Comparison of ENCODE assay signal across 1 cellular context in the genomic region with DNA sequence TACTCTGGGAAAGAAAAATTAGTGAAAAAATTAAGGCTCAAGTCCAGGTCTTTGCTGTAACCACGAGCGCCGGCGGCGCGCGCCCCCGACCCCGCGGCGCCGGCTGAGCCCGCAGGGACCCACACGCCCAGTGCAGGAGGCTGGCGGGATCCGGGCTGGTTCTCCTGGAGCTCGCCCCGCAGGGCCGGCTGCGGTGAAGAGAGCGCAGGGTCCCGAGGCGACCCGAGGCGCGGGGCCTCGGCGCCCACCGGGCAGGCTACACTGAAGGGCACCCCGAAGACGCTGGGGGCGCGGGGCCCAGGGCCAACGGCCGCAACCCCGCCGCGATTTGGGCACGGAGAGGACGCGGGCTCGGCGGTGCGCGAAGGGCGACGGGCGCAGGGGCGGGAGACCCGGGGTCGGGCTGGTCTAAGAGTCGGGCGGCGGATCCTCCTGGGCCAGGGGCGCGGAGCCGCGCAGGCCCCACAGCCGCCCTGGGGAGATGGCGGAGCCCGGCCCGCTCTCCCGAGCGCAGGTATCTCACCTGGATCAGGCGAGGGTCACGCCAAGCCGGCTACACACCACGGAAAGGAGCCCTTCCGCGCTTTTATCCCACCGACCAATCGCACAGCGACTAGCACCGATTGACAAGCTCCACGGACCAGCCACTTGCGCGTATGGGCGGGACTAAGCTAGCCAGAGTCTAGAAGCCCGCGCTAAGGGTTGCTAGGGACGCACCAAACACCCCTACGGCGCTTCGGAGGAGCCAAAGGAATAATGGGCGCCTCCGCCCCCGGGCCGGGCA.
TF ChIP-seq lines count a peak whose summit lies in the region.

PASK (minus strand) TSS at position 582 of the 784 bp plus-strand sequence. CDS start 6,440 bp downstream, outside the sequence.

TF ChIP-seq in H1, 55 proteins besides CTCF, POLR2A, EP300 and RAD21:
- TF ChIP-seq RXRA (IDR thresholded peaks at IDR 0.05; ENCODE audit: insufficient read depth, low read depth, low read length): no peak
- no peak for TF ChIP-seq FOSL1 (IDR thresholded peaks at IDR 0.05; ENCODE audit: insufficient read depth, low read depth, low read length)
- peak; percentile 64 for TF ChIP-seq SAP30 (IDR thresholded peaks at IDR 0.05; ENCODE audit: insufficient read depth, insufficient replicate concordance, low read length)
- no peak for TF ChIP-seq KDM1A (IDR thresholded peaks at IDR 0.05; ENCODE audit: borderline replicate concordance, low read length)
- TF ChIP-seq SUZ12 (IDR thresholded peaks at IDR 0.05; ENCODE audit: low read length): no peak
- no peak for TF ChIP-seq MAFK (IDR thresholded peaks at IDR 0.05; ENCODE audit: low read depth, low read length)
- TF ChIP-seq TEAD4 (IDR thresholded peaks at IDR 0.05; ENCODE audit: low read depth, low read length): no peak
- no peak for TF ChIP-seq NANOG (IDR thresholded peaks at IDR 0.05; ENCODE audit: insufficient read depth, low read depth, low read length, poor library complexity, severe bottlenecking)
- TF ChIP-seq EGR1 (IDR thresholded peaks at IDR 0.05; ENCODE audit: borderline replicate concordance, low read depth, low read length): no peak
- TF ChIP-seq, protein P1, sequence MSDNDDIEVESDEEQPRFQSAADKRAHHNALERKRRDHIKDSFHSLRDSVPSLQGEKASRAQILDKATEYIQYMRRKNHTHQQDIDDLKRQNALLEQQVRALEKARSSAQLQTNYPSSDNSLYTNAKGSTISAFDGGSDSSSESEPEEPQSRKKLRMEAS (IDR thresholded peaks at IDR 0.05): no peak
- no peak for TF ChIP-seq CBX5 (IDR thresholded peaks at IDR 0.05; ENCODE audit: low read depth, low read length)
- no peak for TF ChIP-seq JUN (IDR thresholded peaks at IDR 0.05; ENCODE audit: low read depth, low read length)
- TF ChIP-seq GTF2F1 (IDR thresholded peaks at IDR 0.05; ENCODE audit: borderline replicate concordance, low read depth, low read length): no peak
- TF ChIP-seq CEBPB (IDR thresholded peaks at IDR 0.05; ENCODE audit: low read depth, low read length): no peak
- no peak for TF ChIP-seq NRF1 (IDR thresholded peaks at IDR 0.05; ENCODE audit: low read depth, low read length)
- TF ChIP-seq SIRT6 (IDR thresholded peaks at IDR 0.05; ENCODE audit: low read length): no peak
- TF ChIP-seq HDAC6 (IDR thresholded peaks at IDR 0.05; ENCODE audit: low read depth, low read length): no peak
- TF ChIP-seq CHD7 (IDR thresholded peaks at IDR 0.05; ENCODE audit: insufficient replicate concordance, low read length): no peak
- no peak for TF ChIP-seq CHD1 (IDR thresholded peaks at IDR 0.05; ENCODE audit: low read depth, low read length)
- peak; percentile 31; the same call in 1 of the 2 replicates for TF ChIP-seq TBP (IDR thresholded peaks at IDR 0.05; ENCODE audit: low read depth, low read length)
- TF ChIP-seq E2F6 (IDR thresholded peaks at IDR 0.05): peak; percentile 67
- no peak for TF ChIP-seq RNF2 (IDR thresholded peaks at IDR 0.05; ENCODE audit: borderline replicate concordance, low read depth, low read length, missing control alignments, poor library complexity, severe bottlenecking)
- no peak for TF ChIP-seq BCL11A (IDR thresholded peaks at IDR 0.05; ENCODE audit: low read depth in 2 of 2, low read length in 2 of 2)
- no peak for TF ChIP-seq POU5F1 (IDR thresholded peaks at IDR 0.05; ENCODE audit: low read depth, low read length)
- no peak for TF ChIP-seq CBX8 (IDR thresholded peaks at IDR 0.05; ENCODE audit: borderline replicate concordance, low read depth, low read length)
- TF ChIP-seq CREB1 (IDR thresholded peaks at IDR 0.05): no peak
- no peak for TF ChIP-seq ZNF274 (IDR thresholded peaks at IDR 0.05; ENCODE audit: borderline replicate concordance, extremely low read depth, low read length)
- no peak for TF ChIP-seq TCF12 (IDR thresholded peaks at IDR 0.05; ENCODE audit: low read depth, low read length)
- TF ChIP-seq TAF1 (IDR thresholded peaks at IDR 0.05; ENCODE audit: low read depth, low read length): peak; percentile 69
- TF ChIP-seq HDAC2 (IDR thresholded peaks at IDR 0.05; ENCODE audit: borderline replicate concordance in 1 of 2, low read depth in 2 of 2, low read length in 2 of 2): no peak
- TF ChIP-seq SIN3A (conservative IDR thresholded peaks at IDR 0.05 in 1 of 2, IDR thresholded peaks at IDR 0.05 in 1 of 2; ENCODE audit: low read depth in 1 of 2, low read length in 2 of 2): peak; percentile 84; a peak in 3 of 4 replicates
- no peak for TF ChIP-seq RFX5 (IDR thresholded peaks at IDR 0.05; ENCODE audit: borderline replicate concordance, low read depth, low read length)
- 0 out of 2 replicates have a peak, but pooled peaks have one; percentile 29 for TF ChIP-seq POLR2AphosphoS5 (IDR thresholded peaks at IDR 0.05; ENCODE audit: low read depth, low read length)
- TF ChIP-seq CTBP2 (IDR thresholded peaks at IDR 0.05; ENCODE audit: borderline replicate concordance, insufficient read depth, insufficient read length, low read length): no peak
- peak; percentile 44 for TF ChIP-seq ASH2L (IDR thresholded peaks at IDR 0.05; ENCODE audit: low read length)
- no peak for TF ChIP-seq BACH1 (IDR thresholded peaks at IDR 0.05; ENCODE audit: low read length)
- TF ChIP-seq SP4 (IDR thresholded peaks at IDR 0.05; ENCODE audit: low read length): no peak
- TF ChIP-seq GABPA (IDR thresholded peaks at IDR 0.05; ENCODE audit: borderline replicate concordance, insufficient read depth, low read length): peak; percentile 31
- TF ChIP-seq YY1 (IDR thresholded peaks at IDR 0.05; ENCODE audit: low read depth, low read length): peak; percentile 48; the same call in 1 of the 2 replicates
- TF ChIP-seq RBBP5 (IDR thresholded peaks at IDR 0.05; ENCODE audit: borderline replicate concordance, low read depth, low read length): peak; percentile 30; the same call in 1 of the 2 replicates
- TF ChIP-seq, protein P2, sequence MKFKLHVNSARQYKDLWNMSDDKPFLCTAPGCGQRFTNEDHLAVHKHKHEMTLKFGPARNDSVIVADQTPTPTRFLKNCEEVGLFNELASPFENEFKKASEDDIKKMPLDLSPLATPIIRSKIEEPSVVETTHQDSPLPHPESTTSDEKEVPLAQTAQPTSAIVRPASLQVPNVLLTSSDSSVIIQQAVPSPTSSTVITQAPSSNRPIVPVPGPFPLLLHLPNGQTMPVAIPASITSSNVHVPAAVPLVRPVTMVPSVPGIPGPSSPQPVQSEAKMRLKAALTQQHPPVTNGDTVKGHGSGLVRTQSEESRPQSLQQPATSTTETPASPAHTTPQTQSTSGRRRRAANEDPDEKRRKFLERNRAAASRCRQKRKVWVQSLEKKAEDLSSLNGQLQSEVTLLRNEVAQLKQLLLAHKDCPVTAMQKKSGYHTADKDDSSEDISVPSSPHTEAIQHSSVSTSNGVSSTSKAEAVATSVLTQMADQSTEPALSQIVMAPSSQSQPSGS (IDR thresholded peaks at IDR 0.05; ENCODE audit: low read length): no peak
- TF ChIP-seq, protein P3, sequence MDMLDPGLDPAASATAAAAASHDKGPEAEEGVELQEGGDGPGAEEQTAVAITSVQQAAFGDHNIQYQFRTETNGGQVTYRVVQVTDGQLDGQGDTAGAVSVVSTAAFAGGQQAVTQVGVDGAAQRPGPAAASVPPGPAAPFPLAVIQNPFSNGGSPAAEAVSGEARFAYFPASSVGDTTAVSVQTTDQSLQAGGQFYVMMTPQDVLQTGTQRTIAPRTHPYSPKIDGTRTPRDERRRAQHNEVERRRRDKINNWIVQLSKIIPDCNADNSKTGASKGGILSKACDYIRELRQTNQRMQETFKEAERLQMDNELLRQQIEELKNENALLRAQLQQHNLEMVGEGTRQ (IDR thresholded peaks at IDR 0.05; ENCODE audit: low read length): no peak
- TF ChIP-seq PHF8 (conservative IDR thresholded peaks at IDR 0.05; ENCODE audit: low read depth, low read length): no peak; the same call in none of the 2 replicates
- peak; percentile 58 for TF ChIP-seq SP2 (IDR thresholded peaks at IDR 0.05; ENCODE audit: low read length)
- TF ChIP-seq SP1 (IDR thresholded peaks at IDR 0.05; ENCODE audit: low read depth, low read length): peak; percentile 95
- TF ChIP-seq JUND (IDR thresholded peaks at IDR 0.05; ENCODE audit: low read length): no peak
- no peak for TF ChIP-seq EZH2 (IDR thresholded peaks at IDR 0.05; ENCODE audit: low read depth, low read length, severe bottlenecking)
- TF ChIP-seq KDM4A (IDR thresholded peaks at IDR 0.05; ENCODE audit: low read depth, low read length, severe bottlenecking): peak; percentile 99
- TF ChIP-seq BRCA1 (IDR thresholded peaks at IDR 0.05; ENCODE audit: low read depth, low read length): no peak
- no peak for TF ChIP-seq TAF7 (optimal IDR thresholded peaks at IDR 0.05; ENCODE audit: borderline replicate concordance, low read depth, low read length)
- no peak for TF ChIP-seq SRF (IDR thresholded peaks at IDR 0.05; ENCODE audit: low read depth, low read length)
- TF ChIP-seq SIX5 (IDR thresholded peaks at IDR 0.05; ENCODE audit: low read depth, low read length): no peak
- TF ChIP-seq KDM5A (IDR thresholded peaks at IDR 0.05; ENCODE audit: low read length): no peak
- peak; percentile 88 for TF ChIP-seq CHD2 (IDR thresholded peaks at IDR 0.05; ENCODE audit: low read length)
- TF ChIP-seq, protein P4, sequence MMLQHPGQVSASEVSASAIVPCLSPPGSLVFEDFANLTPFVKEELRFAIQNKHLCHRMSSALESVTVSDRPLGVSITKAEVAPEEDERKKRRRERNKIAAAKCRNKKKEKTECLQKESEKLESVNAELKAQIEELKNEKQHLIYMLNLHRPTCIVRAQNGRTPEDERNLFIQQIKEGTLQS (IDR thresholded peaks at IDR 0.05; ENCODE audit: insufficient read depth, low read depth, low read length): no peak
TF ChIP-seq in H1: peak in this region for 14.
